ENCODE assay signal across 20 cellular contexts in genomic region chr17:78475211-78475610, GRCh38.
"Had no signal": no experiment of that assay in that cellular context is flagged by ENCODE, and none has a peak within 500 bp of the region (broad histone marks: within the 10 kb centered on the region; RNA-seq: fewer than 3 reads in every experiment).

No MANE protein-coding gene starts in this region.

- H3K27ac ChIP-seq: adrenal gland, cardiac muscle cell, coronary artery, foreskin keratinocyte, left ventricle myocardium inferior, transverse colon had no signal

- DNase-seq: activated CD4-positive, alpha-beta T cell treated with anti-CD3 and anti-CD28 coated beads for 4 hours; activated effector memory CD4-positive, alpha-beta T cell treated with Interleukin-2 at 50 U/mL for 16 hours; activated T-cell treated with anti-CD3 and anti-CD28 coated beads, Interleukin-2, amount 50 U/mL, for 4 hours; adrenal gland; effector CD8-positive, alpha-beta T cell; foreskin keratinocyte; glutamatergic neuron; hypothalamus; left ventricle myocardium inferior; nucleus accumbens; stimulated activated CD4-positive, alpha-beta T cell treated with anti-CD3 and anti-CD28 coated beads, Interleukin-2, amount 100 ng/mL, for 48 hours had no signal

- H3K9me3 Mint-ChIP-seq: activated CD4-positive, alpha-beta memory T cell treated with anti-CD3 and anti-CD28 coated beads, Interleukin-2, amount 10 ng/mL, durations not matched to agents 7 days and 5 days; activated naive CD4-positive, alpha-beta T cell treated with anti-CD3 and anti-CD28 coated beads, Interleukin-2, amount 50 U/mL, for 24 hours; activated T-cell treated with anti-CD3 and anti-CD28 coated beads, Interleukin-2, amount 50 U/mL, for 4 hours; memory B cell; naive thymus-derived CD8-positive, alpha-beta T cell; stimulated activated memory B cell treated with anti-CD40 and anti-IgM and Interleukin-4, amounts not matched to agents 10 μg/mL and 1 μg/mL and 100 μg/mL, for 72 hours; WTC11 had no signal

- H3K4me3 ChIP-seq: adrenal gland, cardiac muscle cell, coronary artery, left ventricle myocardium inferior, transverse colon had no signal

- H3K36me3 ChIP-seq: adrenal gland, cardiac muscle cell, left ventricle myocardium inferior, transverse colon had no signal

- ATAC-seq: foreskin keratinocyte; naive thymus-derived CD8-positive, alpha-beta T cell; WTC11 had no signal

- H3K27me3 Mint-ChIP-seq: activated naive CD4-positive, alpha-beta T cell treated with anti-CD3 and anti-CD28 coated beads, Interleukin-2, amount 50 U/mL, for 24 hours had no signal

- H3K4me1 ChIP-seq: adrenal gland, foreskin keratinocyte, left ventricle myocardium inferior had no signal

- H3K27me3 ChIP-seq: adrenal gland, cardiac muscle cell had no signal

- H3K4me1 Mint-ChIP-seq: activated naive CD4-positive, alpha-beta T cell treated with anti-CD3 and anti-CD28 coated beads, Interleukin-2, amount 50 U/mL, for 24 hours had no signal

- H3K36me3 Mint-ChIP-seq: activated naive CD4-positive, alpha-beta T cell treated with anti-CD3 and anti-CD28 coated beads, Interleukin-2, amount 50 U/mL, for 24 hours; memory B cell; naive thymus-derived CD8-positive, alpha-beta T cell; stimulated activated memory B cell treated with anti-CD40 and anti-IgM and Interleukin-4, amounts not matched to agents 10 μg/mL and 1 μg/mL and 100 μg/mL, for 72 hours; WTC11 had no signal

- H3K27ac Mint-ChIP-seq: activated CD4-positive, alpha-beta memory T cell treated with anti-CD3 and anti-CD28 coated beads, Interleukin-2, amount 10 ng/mL, durations not matched to agents 7 days and 5 days; activated naive CD4-positive, alpha-beta T cell treated with anti-CD3 and anti-CD28 coated beads, Interleukin-2, amount 50 U/mL, for 24 hours; memory B cell; stimulated activated memory B cell treated with anti-CD40 and anti-IgM and Interleukin-4, amounts not matched to agents 10 μg/mL and 1 μg/mL and 100 μg/mL, for 72 hours; WTC11 had no signal

- H3K4me3 Mint-ChIP-seq: activated CD4-positive, alpha-beta memory T cell treated with anti-CD3 and anti-CD28 coated beads, Interleukin-2, amount 10 ng/mL, durations not matched to agents 7 days and 5 days; activated naive CD4-positive, alpha-beta T cell treated with anti-CD3 and anti-CD28 coated beads, Interleukin-2, amount 50 U/mL, for 24 hours; activated T-cell treated with anti-CD3 and anti-CD28 coated beads, Interleukin-2, amount 50 U/mL, for 4 hours; memory B cell; stimulated activated memory B cell treated with anti-CD40 and anti-IgM and Interleukin-4, amounts not matched to agents 10 μg/mL and 1 μg/mL and 100 μg/mL, for 72 hours; WTC11 had no signal

- H3K9me3 ChIP-seq: adrenal gland, left ventricle myocardium inferior, transverse colon had no signal
